In the genomic region with DNA sequence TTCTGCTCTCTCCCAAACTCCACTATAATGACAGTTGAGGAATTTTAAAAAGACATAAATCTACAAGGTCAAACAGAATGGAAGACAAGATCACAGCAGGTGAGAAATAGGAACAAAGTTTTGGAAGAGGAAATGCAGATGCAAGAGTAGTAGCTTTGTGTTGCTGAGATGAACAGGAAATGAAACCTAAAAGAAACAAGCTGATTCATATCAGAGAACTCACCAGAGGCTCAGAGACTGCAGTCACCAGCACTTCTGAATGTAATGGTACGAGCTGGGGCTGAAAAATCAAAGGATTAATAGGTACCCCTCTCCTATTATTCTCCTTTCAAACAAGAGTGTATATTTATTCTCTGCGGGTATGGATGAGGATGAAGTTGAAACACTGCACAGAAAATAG, we compare ENCODE assay signal across 9 cellular contexts.
DNase-seq lines count a peak whose midpoint lies in the region; ATAC-seq and TF ChIP-seq lines count a peak whose summit lies in the region.
"Had no signal": no experiment of that assay in that cellular context is flagged by ENCODE, and none has a peak within 500 bp of the region (broad histone marks: within the 10 kb centered on the region; RNA-seq: fewer than 3 reads in every experiment).

No MANE protein-coding gene starts in this region.

- BruUV-seq in Caco-2 (replicated peaks; lab: Mats Ljungman, UMichigan), result no TSS peak

- peak overlapping the region; percentile 46 to 84 (median 66) for H3K4me3 Mint-ChIP-seq in CD4-positive, alpha-beta memory T cell
- H3K4me3 Mint-ChIP-seq in activated T-helper 17 cell treated with anti-CD3 and anti-CD28 coated beads, Interleukin-2, amount 50 U/mL, for 72 hours, result peak overlapping the region; percentile 77
- H3K4me3 Mint-ChIP-seq in Caco-2 (ENCODE audit: unreplicated experiment), result no peak overlapping the region

- no peaks in the 10 kb centered on the region for H3K27me3 Mint-ChIP-seq in CD4-positive, alpha-beta memory T cell
- no peaks in the 10 kb centered on the region for H3K27me3 Mint-ChIP-seq in activated T-helper 17 cell treated with anti-CD3 and anti-CD28 coated beads, Interleukin-2, amount 50 U/mL, for 72 hours
- H3K27me3 Mint-ChIP-seq in Caco-2 (ENCODE audit: insufficient read depth, unreplicated experiment), result no peaks in the 10 kb centered on the region

- intact Hi-C loops in CD4-positive, alpha-beta memory T cell (cut with micrococcal nuclease), result loop anchor here (10.0 kb wide), 2 partner anchors 327 to 703 kb away; partner anchors contain the start of gene DHX36
- intact Hi-C loops in Caco-2 (cut with micrococcal nuclease; ENCODE audit: unreplicated experiment), result no loop called here

- no peaks in the 10 kb centered on the region for H3K36me3 ChIP-seq in CD4-positive, alpha-beta memory T cell (ENCODE audit: insufficient read depth, low read length)
- H3K36me3 ChIP-seq in Caco-2 (ENCODE audit: control insufficient read depth, insufficient read depth, low read length), result no peaks in the 10 kb centered on the region
- H3K36me3 ChIP-seq: upper lobe of left lung had no signal

- no peak for TF ChIP-seq CTCF in Caco-2 (IDR thresholded peaks at IDR 0.05; ENCODE audit: insufficient read depth in 1 of 2, low read depth in 1 of 2, low read length in 1 of 2, severe bottlenecking in 1 of 2, unreplicated experiment in 1 of 2)

- peak overlapping the region in 1 of 2 donors; percentile 38 for H3K4me3 ChIP-seq in CD4-positive, alpha-beta memory T cell (ENCODE audit: low read length in 2 of 2)
- H3K4me3 ChIP-seq in Caco-2 (ENCODE audit: low read depth, low read length), result no peak overlapping the region
- H3K4me3 ChIP-seq: upper lobe of left lung had no signal

- DNase-seq in CD4-positive, alpha-beta memory T cell, result peak in 4 of 5 donors; percentile 21 to 40 (median 32)
- DNase-seq in NCI-H1694 (lab: John Stamatoyannopoulos, UW) (no peak), SW480 (ENCODE audit: low spot score) (no peak), Caco-2 (no peak), SK-N-DZ (ENCODE audit: low spot score) (no peak)
- DNase-seq: upper lobe of left lung had no signal

- no peaks in the 10 kb centered on the region for H3K36me3 Mint-ChIP-seq in CD4-positive, alpha-beta memory T cell
- peaks cover 4% of the 10 kb centered on the region for H3K36me3 Mint-ChIP-seq in activated T-helper 17 cell treated with anti-CD3 and anti-CD28 coated beads, Interleukin-2, amount 50 U/mL, for 72 hours (ENCODE audit: low read depth)
- no peaks in the 10 kb centered on the region for H3K36me3 Mint-ChIP-seq in Caco-2 (ENCODE audit: insufficient read depth, unreplicated experiment)

- POLR2A ChIA-PET in CD4-positive, alpha-beta memory T cell (lab: Charles Lee; ENCODE audit: partially characterized antibody), result interaction anchor here (0.6 to 11.3 kb wide), 7 partner anchors 8 to 460 kb away, joined by 3 to 130 read pairs (median 5); partner anchors contain the start of gene RAP2B
- POLR2A ChIA-PET in Caco-2 (lab: Charles Lee), result no interaction called here

- ATAC-seq in GM19351 (IDR thresholded peaks at IDR 0.05; ENCODE audit: unreplicated experiment) (peak; percentile 91), HG03108 (IDR thresholded peaks at IDR 0.05; ENCODE audit: unreplicated experiment) (peak; percentile 90)
- peak; percentile 59 for ATAC-seq in activated T-helper 17 cell treated with anti-CD3 and anti-CD28 coated beads, Interleukin-2, amount 50 U/mL, for 72 hours (replicated peaks)

- H3K9me3 ChIP-seq in CD4-positive, alpha-beta memory T cell (ENCODE audit: control insufficient read depth in 1 of 2, low read length in 2 of 2), result no peaks in the 10 kb centered on the region
- no peaks in the 10 kb centered on the region for H3K9me3 ChIP-seq in Caco-2
- H3K9me3 ChIP-seq: upper lobe of left lung had no signal

- peaks cover 46 to 61% (median 56%) of the 10 kb centered on the region in 4 donors for H3K4me1 Mint-ChIP-seq in CD4-positive, alpha-beta memory T cell
- peaks cover 45% of the 10 kb centered on the region for H3K4me1 Mint-ChIP-seq in activated T-helper 17 cell treated with anti-CD3 and anti-CD28 coated beads, Interleukin-2, amount 50 U/mL, for 72 hours
- H3K4me1 Mint-ChIP-seq in Caco-2 (ENCODE audit: low read depth, unreplicated experiment), result no peaks in the 10 kb centered on the region

- peaks cover 60% of the 10 kb centered on the region for H3K4me1 ChIP-seq in CD4-positive, alpha-beta memory T cell (ENCODE audit: insufficient read depth, low read length)
- no peaks in the 10 kb centered on the region for H3K4me1 ChIP-seq in Caco-2
- H3K4me1 ChIP-seq: upper lobe of left lung had no signal

- peak overlapping the region; percentile 14 for H3K27ac ChIP-seq in CD4-positive, alpha-beta memory T cell (ENCODE audit: low read depth, low read length)
- H3K27ac ChIP-seq: upper lobe of left lung had no signal

- peak overlapping the region; percentile 43 to 92 (median 75) for H3K27ac Mint-ChIP-seq in CD4-positive, alpha-beta memory T cell
- H3K27ac Mint-ChIP-seq in activated T-helper 17 cell treated with anti-CD3 and anti-CD28 coated beads, Interleukin-2, amount 50 U/mL, for 72 hours, result peak overlapping the region; percentile 97
- H3K27ac Mint-ChIP-seq in Caco-2 (ENCODE audit: unreplicated experiment), result no peak overlapping the region

- no peaks in the 10 kb centered on the region for H3K27me3 ChIP-seq in CD4-positive, alpha-beta memory T cell (ENCODE audit: insufficient read depth, low read length)
- H3K27me3 ChIP-seq in Caco-2 (replicated peaks; ENCODE audit: control insufficient read depth, insufficient read depth, low read length), result no peaks in the 10 kb centered on the region
- H3K27me3 ChIP-seq: upper lobe of left lung had no signal

- CTCF ChIA-PET in CD4-positive, alpha-beta memory T cell (lab: Charles Lee; ENCODE audit: partially characterized antibody), result interaction anchor here (0.8 to 2.9 kb wide), 11 partner anchors 11 to 457 kb away, joined by 3 to 10 read pairs (median 4); no protein-coding TSS in a partner anchor
- CTCF ChIA-PET in Caco-2 (lab: Charles Lee), result no interaction called here

- H3K9me3 Mint-ChIP-seq in CD4-positive, alpha-beta memory T cell, result peaks cover 0 to 7% (median 3%) of the 10 kb centered on the region in 8 donors
- peaks cover 8% of the 10 kb centered on the region for H3K9me3 Mint-ChIP-seq in activated T-helper 17 cell treated with anti-CD3 and anti-CD28 coated beads, Interleukin-2, amount 50 U/mL, for 72 hours
- no peaks in the 10 kb centered on the region for H3K9me3 Mint-ChIP-seq in Caco-2 (ENCODE audit: unreplicated experiment)

Comparison
In these comparisons a context has a peak if more than half of its experiments do, and no peak if none do; other contexts are left out.
1. DNase-seq: peak in CD4-positive, alpha-beta memory T cell (4 of 5); none in NCI-H1694 (single experiment), SW480 (single experiment), Caco-2 (0 of 2) and SK-N-DZ (single experiment).
2. Peak in every context shown above with its lines, with median percentiles within 50 percentile points of each other: ATAC-seq.